ENCODE assay signal across 25 cellular contexts in the genomic region with DNA sequence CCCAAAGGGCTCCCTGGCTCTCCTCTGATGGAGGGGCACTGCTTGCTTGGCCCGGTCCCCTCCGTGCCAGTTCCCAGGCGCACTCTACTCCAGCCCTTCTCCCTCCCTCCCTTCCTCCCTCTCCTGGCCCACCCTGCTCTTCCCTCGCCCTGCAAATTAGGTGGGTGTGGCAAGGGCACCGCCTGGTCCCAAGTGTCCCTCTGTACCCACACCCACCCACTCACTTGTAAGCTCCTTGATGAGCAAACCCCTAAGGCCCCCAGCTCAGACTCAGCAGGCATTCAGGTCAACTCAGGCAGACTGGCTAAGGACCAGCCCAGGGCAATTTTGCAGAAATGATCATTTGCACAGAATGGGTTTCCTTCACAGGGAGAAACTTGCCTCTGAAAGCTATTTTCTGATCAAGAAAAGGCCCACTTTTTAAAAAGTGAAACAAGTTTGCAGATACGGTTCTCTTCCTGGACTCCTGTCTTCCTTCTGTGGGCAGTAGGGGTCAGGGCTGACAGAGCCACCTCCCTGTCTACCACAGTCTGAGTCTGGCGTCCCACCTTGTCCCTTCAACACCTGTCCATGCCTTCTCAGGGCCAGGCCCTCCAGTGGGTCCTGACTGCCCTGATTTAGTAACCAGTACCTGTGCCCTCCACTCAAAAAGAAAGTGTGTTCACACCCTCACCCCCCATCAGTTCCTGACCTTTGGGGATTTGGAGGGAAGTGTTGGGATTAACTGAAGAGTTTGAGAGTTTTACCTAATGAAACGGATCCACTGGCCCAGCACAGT. TPM values are rescaled to one million over a fixed set of nuclear protein-coding genes. Genes with fewer than 3 reads are reported as not detected.
DNase-seq lines count a peak whose midpoint lies in the region; TF ChIP-seq lines count a peak whose summit lies in the region.
"Had no signal": no experiment of that assay in that cellular context is flagged by ENCODE, and none has a peak within 500 bp of the region (broad histone marks: within the 10 kb centered on the region; RNA-seq: fewer than 3 reads in every experiment).

No MANE protein-coding gene starts in this region.

- H3K4me3 ChIP-seq in right atrium auricular region (no peak overlapping the region), left ventricle myocardium inferior (no peak overlapping the region), coronary artery (no peak overlapping the region), vagina (no peak overlapping the region)
- H3K4me3 ChIP-seq: A549; BLaER1 treated with 17β-estradiol and CSF1 and Interleukin-3, amounts not matched to agents 10 nM and 100 nM; GM23248; MG63 had no signal

- TF ChIP-seq POLR2A in vagina (IDR thresholded peaks at IDR 0.05) = no peak

- H3K4me1 ChIP-seq in right atrium auricular region = peaks cover 0 to 18% of the 10 kb centered on the region in 2 donors
- H3K4me1 ChIP-seq in left ventricle myocardium inferior = peaks cover 27% of the 10 kb centered on the region
- H3K4me1 ChIP-seq in vagina = no peaks in the 10 kb centered on the region
- H3K4me1 ChIP-seq: A549 had no signal

- H3K9me3 ChIP-seq in right atrium auricular region (no peaks in the 10 kb centered on the region), left ventricle myocardium inferior (replicated peaks) (no peaks in the 10 kb centered on the region), vagina (no peaks in the 10 kb centered on the region)
- H3K9me3 ChIP-seq: A549; BLaER1 treated with 17β-estradiol and CSF1 and Interleukin-3, amounts not matched to agents 10 nM and 100 nM; MG63 had no signal

- H3K27ac ChIP-seq in right atrium auricular region (no peak overlapping the region), left ventricle myocardium inferior (replicated peaks) (no peak overlapping the region), coronary artery (no peak overlapping the region), vagina (no peak overlapping the region)
- H3K27ac ChIP-seq: A549; BLaER1 treated with 17β-estradiol and CSF1 and Interleukin-3, amounts not matched to agents 10 nM and 100 nM; GM23248 had no signal

- TF ChIP-seq CTCF in right atrium auricular region (IDR thresholded peaks at IDR 0.05) (no peak), left ventricle myocardium inferior (IDR thresholded peaks at IDR 0.05; ENCODE audit: borderline replicate concordance) (no peak), coronary artery (IDR thresholded peaks at IDR 0.05) (no peak), vagina (IDR thresholded peaks at IDR 0.05) (no peak)

- no peaks in the 10 kb centered on the region for H3K27me3 ChIP-seq in right atrium auricular region
- no peaks in the 10 kb centered on the region for H3K27me3 ChIP-seq in left ventricle myocardium inferior (ENCODE audit: low read depth)
- H3K27me3 ChIP-seq in vagina = no peaks in the 10 kb centered on the region
- H3K27me3 ChIP-seq: BLaER1 treated with 17β-estradiol and CSF1 and Interleukin-3, amounts not matched to agents 10 nM and 100 nM had no signal

- intact Hi-C loops in left ventricle myocardium inferior (cut with micrococcal nuclease) = no loop called here
- intact Hi-C loops in vagina (cut with DNase I) = no loop called here

- H3K36me3 ChIP-seq in right atrium auricular region (peaks cover 19% of the 10 kb centered on the region), left ventricle myocardium inferior (peaks cover 14% of the 10 kb centered on the region), vagina (no peaks in the 10 kb centered on the region)
- H3K36me3 ChIP-seq: BLaER1 treated with 17β-estradiol and CSF1 and Interleukin-3, amounts not matched to agents 10 nM and 100 nM; MG63 had no signal

- DNase-seq in right atrium auricular region (ENCODE audit: low spot score) = peak; percentile 30
- DNase-seq in left ventricle myocardium inferior = no peak
- peak; percentile 46 for DNase-seq in coronary artery (ENCODE audit: low spot score)
- DNase-seq in mesenteric fat pad (ENCODE audit: low spot score) = peak; percentile 57
- DNase-seq in vagina (ENCODE audit: extremely low spot score in 2 of 2) = peak; percentile 43 to 74
- no peak for DNase-seq in SKM-1 treated with dmso at 0.1 percent for 144 hours (lab: John Stamatoyannopoulos, UW; ENCODE audit: unreplicated experiment)
- no peak for DNase-seq in NCI-H2029 (lab: John Stamatoyannopoulos, UW)
- DNase-seq: AML-193; CD4-positive, alpha-beta memory T cell; COR-L47; DMS53; GM23248; HCEC 1CT; KG1; MG63; NCI-H1105 treated with DMSO at 0.1 percent for 48 hours; NCI-H2029 treated with DMSO at 0.1 percent for 48 hours; NCI-H2227 treated with DMSO at 0.1 percent for 48 hours; NCI-H69; SHP77 treated with DMSO at 0.1 percent for 48 hours had no signal

RNA-seq across cellular contexts. Expression of a gene that starts 28.3 kb away (rescaled TPM):
- total RNA-seq in right atrium auricular region (10 to 100 TPM; 34.9 to 48.2 TPM), left ventricle myocardium inferior (136 TPM), mesenteric fat pad (not detected), vagina (not detected)
- total RNA-seq: CD4-positive, alpha-beta memory T cell; Daoy; G401; GM23248; NCI-H460 had no signal

Comparison
In these comparisons a context has a peak if more than half of its experiments do, and no peak if none do; other contexts are left out.
1. DNase-seq: peak in right atrium auricular region (single experiment), coronary artery (single experiment), mesenteric fat pad (single experiment) and vagina (2 of 2); none in left ventricle myocardium inferior (single experiment), SKM-1 treated with dmso at 0.1 percent for 144 hours (single experiment) and NCI-H2029 (single experiment).
2. RNA of a gene that starts 28.3 kb away (total RNA-seq): 136 TPM in left ventricle myocardium inferior (single experiment) and 34.9 to 48.2 TPM in right atrium auricular region; not detected in mesenteric fat pad (single experiment) and not detected in vagina (single experiment); every median in the first group is over 10 times any median in the second.